28 cellular contexts compared by ENCODE assay signal in genomic region chr5:7146886-7147285, GRCh38.
A peak's percentile ranks its signal among the peaks of the same experiment; 100 is the strongest.
DNase-seq lines count a peak whose midpoint lies in the region; FAIRE-seq and TF ChIP-seq lines count a peak whose summit lies in the region.
"Had no signal": no experiment of that assay in that cellular context is flagged by ENCODE, and none has a peak within 500 bp of the region (broad histone marks: within the 10 kb centered on the region; RNA-seq: fewer than 3 reads in every experiment).

No MANE protein-coding gene starts in this region.

- no peaks in the 10 kb centered on the region for H3K36me3 Mint-ChIP-seq in type B pancreatic cell
- H3K36me3 Mint-ChIP-seq: naive thymus-derived CD4-positive, alpha-beta T cell had no signal

- no peaks in the 10 kb centered on the region for H3K36me3 ChIP-seq in bronchial epithelial cell (ENCODE audit: control insufficient read depth, insufficient read depth, low read length)
- H3K36me3 ChIP-seq: BLaER1, brain microvascular endothelial cell, right lobe of liver, thyroid gland had no signal

- H3K4me1 Mint-ChIP-seq in type B pancreatic cell (ENCODE audit: unreplicated experiment): peaks cover 8% of the 10 kb centered on the region
- H3K4me1 Mint-ChIP-seq: activated CD4-positive, alpha-beta T cell treated with anti-CD3 and anti-CD28 coated beads for 36 hours; activated T-helper 17 cell treated with anti-CD3 and anti-CD28 coated beads, Interleukin-2, amount 50 U/mL, for 72 hours; naive thymus-derived CD4-positive, alpha-beta T cell; stimulated activated naive CD8-positive, alpha-beta T cell treated with anti-CD3 and anti-CD28 coated beads, Interleukin-15, amount 100 ng/mL, for 72 hours had no signal

- DNase-seq in HT-29 (ENCODE audit: low spot score) (peak; percentile 52), bronchial epithelial cell (ENCODE audit: low read depth) (peak; percentile 50), left kidney (ENCODE audit: low read depth, low spot score) (peak; percentile 31), type B pancreatic cell (ENCODE audit: extremely low spot score, unreplicated experiment) (no peak), activated gamma-delta T cell (lab: John Stamatoyannopoulos, UW) (no peak), MV-4-11 (lab: John Stamatoyannopoulos, UW) (no peak), NCI-H510A (lab: John Stamatoyannopoulos, UW) (no peak)
- DNase-seq: activated CD4-positive, alpha-beta T cell treated with anti-CD3 and anti-CD28 coated beads for 36 hours; activated CD8-positive, alpha-beta T cell treated with anti-CD3 and anti-CD28 coated beads, Interleukin-2, amount 10 ng/mL, durations not matched to agents 7 days and 5 days; activated naive CD4-positive, alpha-beta T cell treated with anti-CD3 and anti-CD28 coated beads, Interleukin-2, amount 50 U/mL, for 16 hours; amniotic stem cell; brain microvascular endothelial cell; hippocampal formation; left ventricle myocardium superior; naive thymus-derived CD4-positive, alpha-beta T cell; NCI-H1092; NCI-H1694 treated with DMSO at 0.1 percent for 48 hours; NCI-H524; OCI-M1; right lobe of liver; stimulated activated CD4-positive, alpha-beta T cell treated with anti-CD3 and anti-CD28 coated beads, Interleukin-12 subunit alpha, Interleukin-12 subunit beta, amount 100 ng/mL, for 4 hours; stimulated activated CD4-positive, alpha-beta T cell treated with anti-CD3 and anti-CD28 coated beads, Interleukin-2, amount 100 ng/mL, for 48 hours; stimulated activated naive CD8-positive, alpha-beta T cell treated with anti-CD3 and anti-CD28 coated beads, Interleukin-15, amount 100 ng/mL, for 72 hours; thyroid gland had no signal

- no peaks in the 10 kb centered on the region for H3K27me3 Mint-ChIP-seq in type B pancreatic cell
- H3K27me3 Mint-ChIP-seq: activated CD4-positive, alpha-beta T cell treated with anti-CD3 and anti-CD28 coated beads for 36 hours; activated T-helper 17 cell treated with anti-CD3 and anti-CD28 coated beads, Interleukin-2, amount 50 U/mL, for 72 hours; naive thymus-derived CD4-positive, alpha-beta T cell; stimulated activated naive CD8-positive, alpha-beta T cell treated with anti-CD3 and anti-CD28 coated beads, Interleukin-15, amount 100 ng/mL, for 72 hours had no signal

- H3K4me3 Mint-ChIP-seq in type B pancreatic cell: peak overlapping the region; percentile 77
- H3K4me3 Mint-ChIP-seq: activated CD4-positive, alpha-beta T cell treated with anti-CD3 and anti-CD28 coated beads for 36 hours; activated CD8-positive, alpha-beta T cell treated with anti-CD3 and anti-CD28 coated beads, Interleukin-2, amount 10 ng/mL, durations not matched to agents 7 days and 5 days; activated T-helper 17 cell treated with anti-CD3 and anti-CD28 coated beads, Interleukin-2, amount 50 U/mL, for 72 hours; naive thymus-derived CD4-positive, alpha-beta T cell; stimulated activated naive CD8-positive, alpha-beta T cell treated with anti-CD3 and anti-CD28 coated beads, Interleukin-15, amount 100 ng/mL, for 72 hours had no signal

- TF ChIP-seq CTCF in bronchial epithelial cell (IDR thresholded peaks at IDR 0.05; ENCODE audit: insufficient read depth, low read length, severe bottlenecking) (no peak), type B pancreatic cell (conservative IDR thresholded peaks at IDR 0.05) (no peak)

- H3K4me3 ChIP-seq in bronchial epithelial cell (ENCODE audit: low read depth, low read length): no peak overlapping the region
- H3K4me3 ChIP-seq: BLaER1, right lobe of liver, thyroid gland had no signal

- no peak for FAIRE-seq in bronchial epithelial cell (lab: Jason Lieb, UNC)
- FAIRE-seq: endothelial cell of umbilical vein, G401.6 had no signal

- peak overlapping the region; percentile 97 for H3K27ac Mint-ChIP-seq in type B pancreatic cell
- H3K27ac Mint-ChIP-seq: activated CD4-positive, alpha-beta T cell treated with anti-CD3 and anti-CD28 coated beads for 36 hours; activated CD8-positive, alpha-beta T cell treated with anti-CD3 and anti-CD28 coated beads, Interleukin-2, amount 10 ng/mL, durations not matched to agents 7 days and 5 days; activated T-helper 17 cell treated with anti-CD3 and anti-CD28 coated beads, Interleukin-2, amount 50 U/mL, for 72 hours; naive thymus-derived CD4-positive, alpha-beta T cell; stimulated activated naive CD8-positive, alpha-beta T cell treated with anti-CD3 and anti-CD28 coated beads, Interleukin-15, amount 100 ng/mL, for 72 hours had no signal

- peaks cover 11% of the 10 kb centered on the region for H3K9me3 Mint-ChIP-seq in type B pancreatic cell

- no peaks in the 10 kb centered on the region for H3K27me3 ChIP-seq in bronchial epithelial cell (ENCODE audit: control insufficient read depth, insufficient read depth, low read length)
- H3K27me3 ChIP-seq: BLaER1, brain microvascular endothelial cell, right lobe of liver, thyroid gland had no signal

Comparison
In these comparisons a context has a peak if more than half of its experiments do, and no peak if none do; other contexts are left out.
1. DNase-seq: peak in HT-29 (single experiment), bronchial epithelial cell (single experiment) and left kidney (single experiment); none in type B pancreatic cell (single experiment), activated gamma-delta T cell (single experiment), MV-4-11 (single experiment) and NCI-H510A (single experiment).